7 cellular contexts compared by ENCODE assay signal in the genomic region with DNA sequence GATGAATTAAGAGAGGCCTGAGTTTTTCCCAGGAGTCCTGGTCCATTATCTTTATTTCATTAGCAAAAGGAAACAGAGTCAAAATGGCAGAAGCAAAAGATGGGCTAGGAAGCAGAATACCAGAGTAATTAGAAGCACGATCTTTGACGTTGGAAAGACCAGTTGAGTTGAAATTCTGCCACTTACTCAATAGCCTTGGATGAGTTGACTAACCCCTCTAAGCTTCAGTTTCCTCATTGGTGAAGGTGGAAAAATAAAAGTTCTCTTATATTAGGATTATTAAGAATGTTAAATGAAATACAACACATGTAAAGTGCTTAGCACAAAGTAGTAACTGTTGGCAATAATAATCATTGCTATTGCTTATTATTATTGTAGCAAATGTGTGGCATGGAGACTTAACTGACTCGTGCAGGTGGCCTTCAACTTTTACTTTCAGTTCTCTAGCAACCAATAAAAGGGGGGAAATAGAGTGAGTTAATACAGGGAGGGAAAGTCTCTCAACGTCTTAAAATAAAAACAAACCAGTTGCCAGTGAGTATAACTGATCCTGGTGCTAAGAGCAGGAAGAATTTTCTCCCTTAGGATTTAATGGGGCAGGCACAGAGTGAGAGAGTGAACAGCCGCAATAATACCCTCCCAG. TPM values are rescaled to one million over a fixed set of nuclear protein-coding genes. Genes with fewer than 3 reads are reported as not detected.
DNase-seq lines count a peak whose midpoint lies in the region; ATAC-seq, FAIRE-seq and TF ChIP-seq lines count a peak whose summit lies in the region.
"Not testable (repeated sequence)": the region's sequence is repeated elsewhere in the genome, so short reads cannot be mapped to it uniquely, and the experiment has no call there.

No MANE protein-coding gene starts in this region.

- not testable (repeated sequence) for H3K27me3 Mint-ChIP-seq in activated T-helper 17 cell treated with anti-CD3 and anti-CD28 coated beads, Interleukin-2, amount 50 U/mL, for 72 hours

- H3K9ac ChIP-seq in kidney (ENCODE audit: low read length in 2 of 2) = not testable (repeated sequence)

- peak overlapping the region; percentile 64 for H3K4me3 Mint-ChIP-seq in activated T-helper 17 cell treated with anti-CD3 and anti-CD28 coated beads, Interleukin-2, amount 50 U/mL, for 72 hours

- not testable (repeated sequence) for H3K9me3 Mint-ChIP-seq in activated T-helper 17 cell treated with anti-CD3 and anti-CD28 coated beads, Interleukin-2, amount 50 U/mL, for 72 hours

- CTCF ChIA-PET in OCI-LY7 (lab: Charles Lee; ENCODE audit: unreplicated experiment) = not testable (repeated sequence)

- H3K9me3 ChIP-seq in OCI-LY7 (ENCODE audit: low read length); kidney (ENCODE audit: control insufficient read depth in 1 of 2, low read length in 2 of 2): not testable (repeated sequence)

- H4K20me1 ChIP-seq in OCI-LY7 (ENCODE audit: insufficient read depth, low read length) = not testable (repeated sequence)

- H3K4me1 ChIP-seq in OCI-LY7 (ENCODE audit: insufficient read depth, low read length, poor library complexity, severe bottlenecking); kidney (ENCODE audit: control insufficient read depth in 1 of 2, insufficient read depth in 1 of 2, low read depth in 1 of 2, low read length in 2 of 2): not testable (repeated sequence)

- FAIRE-seq in kidney (lab: Jason Lieb, UNC) = peak; percentile 50

- not testable (repeated sequence) for H3K79me2 ChIP-seq in OCI-LY7 (ENCODE audit: insufficient read depth, low read depth, low read length)

- H3K9me2 ChIP-seq in OCI-LY7 (ENCODE audit: insufficient read depth, low read length) = not testable (repeated sequence)

- intact Hi-C loops in OCI-LY7 (cut with micrococcal nuclease; ENCODE audit: unreplicated experiment); kidney (cut with DNase I): not testable (repeated sequence)

- H3K36me3 Mint-ChIP-seq in activated T-helper 17 cell treated with anti-CD3 and anti-CD28 coated beads, Interleukin-2, amount 50 U/mL, for 72 hours (ENCODE audit: low read depth) = not testable (repeated sequence)

- peak; percentile 93 for ATAC-seq in GM18511 (IDR thresholded peaks at IDR 0.05; ENCODE audit: unreplicated experiment)
- ATAC-seq in GM21360 (IDR thresholded peaks at IDR 0.05; ENCODE audit: unreplicated experiment) = peak; percentile 60
- ATAC-seq in HG02852 (IDR thresholded peaks at IDR 0.05; ENCODE audit: unreplicated experiment) = peak; percentile 97
- peak; percentile 82 for ATAC-seq in HG03460 (IDR thresholded peaks at IDR 0.05; ENCODE audit: unreplicated experiment)
- ATAC-seq in activated T-helper 17 cell treated with anti-CD3 and anti-CD28 coated beads, Interleukin-2, amount 50 U/mL, for 72 hours (replicated peaks) = not testable (repeated sequence)

- H3K36me3 ChIP-seq in OCI-LY7 (ENCODE audit: insufficient read depth, low read length); kidney (ENCODE audit: control insufficient read depth in 1 of 2, insufficient read depth in 2 of 2, low read length in 2 of 2): not testable (repeated sequence)

- not testable (repeated sequence) for TF ChIP-seq CTCF in OCI-LY7 (conservative IDR thresholded peaks at IDR 0.05; ENCODE audit: low read length); kidney (IDR thresholded peaks at IDR 0.05; ENCODE audit: borderline replicate concordance, extremely low read depth, insufficient read depth)

- H3K27ac Mint-ChIP-seq in activated T-helper 17 cell treated with anti-CD3 and anti-CD28 coated beads, Interleukin-2, amount 50 U/mL, for 72 hours = peak overlapping the region; percentile 13

- not testable (repeated sequence) for H3K4me1 Mint-ChIP-seq in activated T-helper 17 cell treated with anti-CD3 and anti-CD28 coated beads, Interleukin-2, amount 50 U/mL, for 72 hours

- peak overlapping the region; percentile 12 for H3K4me3 ChIP-seq in OCI-LY7 (ENCODE audit: low read depth, low read length, poor library complexity, severe bottlenecking)
- not testable (repeated sequence) for H3K4me3 ChIP-seq in kidney (ENCODE audit: low read length in 2 of 2)

- H3K4me2 ChIP-seq in OCI-LY7 (ENCODE audit: low read length) = peak overlapping the region; percentile 39

- POLR2A ChIA-PET in OCI-LY7 (lab: Charles Lee) = not testable (repeated sequence)

- H2AFZ ChIP-seq in OCI-LY7 (ENCODE audit: low read length) = peak overlapping the region; percentile 84

- H3K27ac ChIP-seq in OCI-LY7 (ENCODE audit: low read depth, low read length, poor library complexity, severe bottlenecking); kidney (ENCODE audit: low read depth in 2 of 2, low read length in 2 of 2): not testable (repeated sequence)

- DNase-seq in OCI-LY7 (ENCODE audit: low spot score) = peak; percentile 5
- DNase-seq in kidney = not testable (repeated sequence)

- BruUV-seq in OCI-LY7 (replicated peaks; lab: Mats Ljungman, UMichigan) = not testable (repeated sequence)

RNA-seq across cellular contexts. Expression of a gene that starts 50.8 kb away (rescaled TPM):
- total RNA-seq in OCI-LY7 (2014; rRNA removed; shearing (Covaris generic)) = 10.8 and 12.4 TPM in 2 replicates
- total RNA-seq in OCI-LY7 (2022) = 20.0 and 20.4 TPM in 2 replicates
- total RNA-seq in activated T-helper 17 cell treated with anti-CD3 and anti-CD28 coated beads, Interleukin-2, amount 50 U/mL, for 72 hours = 10 to 100 TPM; 25.9 to 27.4 TPM
- 32.6 TPM for total RNA-seq in kidney
- polyA plus RNA-seq in kidney (ENCODE audit: insufficient read depth, low read depth, low replicate concordance) = 22.5 TPM
